Comparison of ENCODE assay signal across 8 cellular contexts in genomic region chr3:148786159-148786558, GRCh38. TPM values are rescaled to one million over a fixed set of nuclear protein-coding genes. Genes with fewer than 3 reads are reported as not detected.
"Had no signal": no experiment of that assay in that cellular context is flagged by ENCODE, and none has a peak within 500 bp of the region (broad histone marks: within the 10 kb centered on the region; RNA-seq: fewer than 3 reads in every experiment).

No MANE protein-coding gene starts in this region.

RNA-seq across cellular contexts. Expression of gene CPB1, which starts 41.5 kb away (rescaled TPM):
- total RNA-seq: OCI-LY7, PC-3, PC-9, Right ventricle myocardium superior, RPMI7951, SJCRH30, SJSA1, SK-MEL-5 had no signal
